In genomic region chr9:77810637-77811119, GRCh38 we compare ENCODE assay signal across 18 cellular contexts.
DNase-seq lines count a peak whose midpoint lies in the region; ATAC-seq and TF ChIP-seq lines count a peak whose summit lies in the region.
"Had no signal": no experiment of that assay in that cellular context is flagged by ENCODE, and none has a peak within 500 bp of the region (broad histone marks: within the 10 kb centered on the region; RNA-seq: fewer than 3 reads in every experiment).

No MANE protein-coding gene starts in this region.

- H3K4me1 ChIP-seq in HEK293 (ENCODE audit: control insufficient read depth, insufficient read depth, low read length), result peaks cover 11% of the 10 kb centered on the region

- peaks cover 0 to 4% of the 10 kb centered on the region in 2 experiments; a peak in 2 of 3 replicates for H3K36me3 ChIP-seq in HEK293 (ENCODE audit: control insufficient read depth in 2 of 2, insufficient read depth in 1 of 2, low read length in 2 of 2)

- POLR2A ChIA-PET in HEK293 (lab: Yijun Ruan, JAX), result no interaction called here

- H3K27ac ChIP-seq in HEK293 (ENCODE audit: extremely low read depth, low read depth, low read length) (no peak overlapping the region), cingulate gyrus (ENCODE audit: low read depth, low read length) (peak overlapping the region; percentile 15), substantia nigra (ENCODE audit: low read depth, low read length, poor library complexity, severe bottlenecking) (peak overlapping the region; percentile 80)
- H3K27ac ChIP-seq: A549, C4-2B, GM23248 had no signal

- CTCF ChIA-PET in HEK293 (lab: Yijun Ruan, JAX), result interaction anchor here (0.6 to 1.0 kb wide), 4 partner anchors 9 to 1395 kb away, joined by 3 to 4 read pairs (median 3); no protein-coding TSS in a partner anchor

- no peak overlapping the region for H3K4me3 ChIP-seq in HEK293 (ENCODE audit: low read depth, low read length)
- H3K4me3 ChIP-seq: A549, GM12878, GM23248 had no signal

- no peaks in the 10 kb centered on the region for H3K9me3 ChIP-seq in HEK293 (ENCODE audit: control insufficient read depth, insufficient read depth, low read depth, low read length)
- H3K9me3 ChIP-seq: A549, BE2C, Caco-2 had no signal

- no peak for TF ChIP-seq CTCF in HEK293 (tag by site-specific recombination; IDR thresholded peaks at IDR 0.05)

- ATAC-seq in GM18909 (IDR thresholded peaks at IDR 0.05; ENCODE audit: poor library complexity, unreplicated experiment), result no peak
- no peak for ATAC-seq in HG02852 (IDR thresholded peaks at IDR 0.05; ENCODE audit: unreplicated experiment)
- ATAC-seq: A549; CD8-positive, alpha-beta T cell; GM12878 had no signal

- peak; percentile 27 for DNase-seq in DMS153 (lab: John Stamatoyannopoulos, UW)
- no peak for DNase-seq in substantia nigra (lab: John Stamatoyannopoulos, UW)
- no peak for DNase-seq in stimulated activated CD4-positive, alpha-beta T cell treated with anti-CD3 and anti-CD28 coated beads, Interleukin-12 subunit alpha, Interleukin-12 subunit beta, amount 100 ng/mL, for 4 hours
- DNase-seq: BE2C; Caco-2; CD8-positive, alpha-beta T cell; DMS79; GM23248; H7; IMR-90; KBM-7 had no signal

TF ChIP-seq in HEK293, 187 proteins besides CTCF, POLR2A, EP300 and RAD21:
- 0 out of 2 replicates have a peak, but pooled peaks have one; percentile 14 for TF ChIP-seq ZFP3 (tag by site-specific recombination; IDR thresholded peaks at IDR 0.05; ENCODE audit: low read depth)
- no peak for TF ChIP-seq ZNF626 (tag by site-specific recombination; IDR thresholded peaks at IDR 0.05)
